20 cellular contexts compared by ENCODE assay signal in the genomic region with DNA sequence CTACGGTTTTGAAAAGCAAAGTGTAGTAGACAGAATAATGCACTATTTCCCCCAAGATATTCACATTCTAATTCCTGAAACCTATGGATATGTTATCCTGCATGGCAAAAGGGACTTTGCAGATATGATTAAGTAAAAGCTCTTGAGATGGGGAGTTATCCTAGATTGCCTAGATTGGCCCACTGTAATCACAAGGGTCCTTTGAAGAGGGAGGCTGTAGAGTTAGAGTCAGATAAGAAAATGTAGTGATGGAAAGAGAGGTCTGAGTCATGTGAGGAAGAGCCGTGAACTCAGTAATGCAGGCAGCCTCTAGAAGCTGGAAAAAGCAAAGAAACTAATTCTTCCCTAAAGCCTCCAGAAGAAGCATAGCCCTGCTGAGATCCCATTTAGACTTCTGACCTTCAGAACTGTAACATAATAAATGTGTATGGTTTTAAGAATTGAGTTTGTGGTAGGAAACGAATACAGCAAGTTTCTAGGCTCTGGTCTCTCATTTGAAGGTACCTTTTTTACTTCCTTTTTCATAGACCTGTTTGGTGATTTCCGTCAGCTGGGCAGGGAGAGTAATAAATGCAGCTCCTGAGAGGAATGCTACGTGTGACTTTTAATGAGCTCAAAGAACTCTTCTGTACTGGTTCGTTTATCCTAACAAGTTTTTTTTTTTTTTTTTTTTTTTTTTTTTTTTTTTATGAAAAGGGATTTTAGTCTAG. TPM values are rescaled to one million over a fixed set of nuclear protein-coding genes. Genes with fewer than 3 reads are reported as not detected.
DNase-seq lines count a peak whose midpoint lies in the region; ATAC-seq and TF ChIP-seq lines count a peak whose summit lies in the region.
"Had no signal": no experiment of that assay in that cellular context is flagged by ENCODE, and none has a peak within 500 bp of the region (broad histone marks: within the 10 kb centered on the region; RNA-seq: fewer than 3 reads in every experiment).

No MANE protein-coding gene starts in this region.

- H3K4me1 ChIP-seq in HUES6 (ENCODE audit: control insufficient read depth, insufficient read depth, low read length), result peaks cover 22% of the 10 kb centered on the region
- H3K4me1 ChIP-seq in naive thymus-derived CD4-positive, alpha-beta T cell (ENCODE audit: control insufficient read depth in 2 of 2, insufficient read depth in 2 of 2, low read length in 2 of 2), result no peaks in the 10 kb centered on the region
- H3K4me1 ChIP-seq: body of pancreas, gastrocnemius medialis had no signal

- H3K4me3 ChIP-seq in HUES6 (ENCODE audit: low read depth, low read length), result no peak overlapping the region
- no peak overlapping the region for H3K4me3 ChIP-seq in naive thymus-derived CD4-positive, alpha-beta T cell (ENCODE audit: low read length)
- H3K4me3 ChIP-seq: body of pancreas, coronary artery, gastrocnemius medialis had no signal

- intact Hi-C loops in naive thymus-derived CD4-positive, alpha-beta T cell (cut with micrococcal nuclease), result no loop called here

- CTCF ChIA-PET in naive thymus-derived CD4-positive, alpha-beta T cell (lab: Charles Lee), result no interaction called here

- H3K36me3 Mint-ChIP-seq in chondrocyte (ENCODE audit: low read depth), result no peaks in the 10 kb centered on the region
- H3K36me3 Mint-ChIP-seq in naive thymus-derived CD4-positive, alpha-beta T cell, result no peaks in the 10 kb centered on the region
- H3K36me3 Mint-ChIP-seq: activated naive CD4-positive, alpha-beta T cell treated with anti-CD3 and anti-CD28 coated beads, Interleukin-2, amount 50 U/mL, for 24 hours had no signal

- H3K36me3 ChIP-seq in HUES6 (ENCODE audit: control insufficient read depth, insufficient read depth, low read length), result no peaks in the 10 kb centered on the region
- H3K36me3 ChIP-seq in naive thymus-derived CD4-positive, alpha-beta T cell (ENCODE audit: control insufficient read depth in 2 of 3, insufficient read depth in 3 of 3, low read length in 3 of 3), result no peaks in the 10 kb centered on the region
- H3K36me3 ChIP-seq: BE2C, gastrocnemius medialis had no signal

- H3K27ac ChIP-seq in HUES6 (ENCODE audit: low read depth, low read length), result 0 out of 2 replicates have a peak overlapping the region, but pooled peaks have one; percentile 23
- H3K27ac ChIP-seq in naive thymus-derived CD4-positive, alpha-beta T cell (ENCODE audit: low read depth, low read length), result no peak overlapping the region
- H3K27ac ChIP-seq: body of pancreas, coronary artery, gastrocnemius medialis had no signal

- H3K4me3 Mint-ChIP-seq in chondrocyte (ENCODE audit: unreplicated experiment), result no peak overlapping the region
- H3K4me3 Mint-ChIP-seq in naive thymus-derived CD4-positive, alpha-beta T cell, result peak overlapping the region in 1 of 10 donors; percentile 13
- H3K4me3 Mint-ChIP-seq: activated naive CD4-positive, alpha-beta T cell treated with anti-CD3 and anti-CD28 coated beads, Interleukin-2, amount 50 U/mL, for 24 hours; HFFc6 had no signal

- no peak overlapping the region for H3K9ac ChIP-seq in HUES6 (ENCODE audit: low read length)

- no peaks in the 10 kb centered on the region for H3K9me3 ChIP-seq in HUES6 (ENCODE audit: control insufficient read depth, insufficient read depth, low read depth, low read length)
- no peaks in the 10 kb centered on the region for H3K9me3 ChIP-seq in naive thymus-derived CD4-positive, alpha-beta T cell (ENCODE audit: control insufficient read depth in 2 of 3, low read length in 3 of 3)
- H3K9me3 ChIP-seq: BE2C, body of pancreas, gastrocnemius medialis had no signal

- TF ChIP-seq CTCF in chondrocyte (IDR thresholded peaks at IDR 0.05), result no peak

- no peak overlapping the region for H3K27ac Mint-ChIP-seq in chondrocyte (ENCODE audit: unreplicated experiment)
- H3K27ac Mint-ChIP-seq in naive thymus-derived CD4-positive, alpha-beta T cell, result no peak overlapping the region
- H3K27ac Mint-ChIP-seq: activated naive CD4-positive, alpha-beta T cell treated with anti-CD3 and anti-CD28 coated beads, Interleukin-2, amount 50 U/mL, for 24 hours; HFFc6 had no signal

- ATAC-seq in GM19351 (IDR thresholded peaks at IDR 0.05; ENCODE audit: unreplicated experiment) (peak; percentile 24), HG02763 (IDR thresholded peaks at IDR 0.05; ENCODE audit: unreplicated experiment) (peak; percentile 41), HG02973 (IDR thresholded peaks at IDR 0.05; ENCODE audit: unreplicated experiment) (no peak)
- ATAC-seq in naive thymus-derived CD4-positive, alpha-beta T cell, result no peak
- ATAC-seq: body of pancreas, gastrocnemius medialis, HepG2 had no signal

- POLR2A ChIA-PET in naive thymus-derived CD4-positive, alpha-beta T cell (lab: Charles Lee), result no interaction called here

- H3K4me1 Mint-ChIP-seq in chondrocyte (ENCODE audit: low read depth), result no peaks in the 10 kb centered on the region
- H3K4me1 Mint-ChIP-seq in naive thymus-derived CD4-positive, alpha-beta T cell, result peaks cover 0 to 5% (median 0%) of the 10 kb centered on the region in 7 donors
- H3K4me1 Mint-ChIP-seq: activated naive CD4-positive, alpha-beta T cell treated with anti-CD3 and anti-CD28 coated beads, Interleukin-2, amount 50 U/mL, for 24 hours had no signal

- peaks cover 7% of the 10 kb centered on the region for H3K27me3 Mint-ChIP-seq in chondrocyte (ENCODE audit: low read depth)
- peaks cover 13 to 44% (median 42%) of the 10 kb centered on the region in 5 donors for H3K27me3 Mint-ChIP-seq in naive thymus-derived CD4-positive, alpha-beta T cell

- DNase-seq in D341Med (ENCODE audit: low spot score) (no peak), chondrocyte (ENCODE audit: low spot score) (no peak)
- DNase-seq in naive thymus-derived CD4-positive, alpha-beta T cell, result no peak
- DNase-seq: BE2C, body of pancreas, gastrocnemius medialis, HFFc6, NCI-H2081, NCI-H526, posterior cingulate gyrus had no signal

- H3K27me3 ChIP-seq in HUES6 (ENCODE audit: control insufficient read depth, insufficient read depth, low read length), result no peaks in the 10 kb centered on the region
- no peaks in the 10 kb centered on the region for H3K27me3 ChIP-seq in naive thymus-derived CD4-positive, alpha-beta T cell (ENCODE audit: control insufficient read depth in 2 of 2, insufficient read depth in 2 of 2, low read length in 2 of 2)
- H3K27me3 ChIP-seq: BE2C, body of pancreas, gastrocnemius medialis had no signal

- peaks cover 5% of the 10 kb centered on the region for H3K9me3 Mint-ChIP-seq in chondrocyte (ENCODE audit: low read depth)
- peaks cover 0 to 3% (median 0%) of the 10 kb centered on the region in 11 donors for H3K9me3 Mint-ChIP-seq in naive thymus-derived CD4-positive, alpha-beta T cell
- H3K9me3 Mint-ChIP-seq: activated naive CD4-positive, alpha-beta T cell treated with anti-CD3 and anti-CD28 coated beads, Interleukin-2, amount 50 U/mL, for 24 hours had no signal

RNA-seq across cellular contexts. Expression of a gene that starts 41.9 kb away (rescaled TPM):
- not detected in 3 replicates for total RNA-seq in chondrocyte
- total RNA-seq in naive thymus-derived CD4-positive, alpha-beta T cell, result not detected
- not detected for polyA plus RNA-seq in naive thymus-derived CD4-positive, alpha-beta T cell
- total RNA-seq: body of pancreas, endothelial cell of umbilical vein, gastrocnemius medialis, HepG2, HFFc6, liver, skeletal muscle tissue had no signal
- polyA plus RNA-seq: endothelial cell of umbilical vein, HepG2, liver had no signal

Comparison
In these comparisons a context has a peak if more than half of its experiments do, and no peak if none do; other contexts are left out.
1. ATAC-seq: peak in GM19351 (single experiment) and HG02763 (single experiment); none in HG02973 (single experiment) and naive thymus-derived CD4-positive, alpha-beta T cell (single experiment).